In genomic region chr21:42654179-42654912, GRCh38 we compare ENCODE assay signal across 1 cellular context.
A peak's percentile ranks its signal among the peaks of the same experiment; 100 is the strongest.
TF ChIP-seq lines count a peak whose summit lies in the region.

No MANE protein-coding gene starts in this region.

TF ChIP-seq in HEK293, 187 proteins besides CTCF, POLR2A, EP300 and RAD21 (continued from another document):
- peak; percentile 37 for TF ChIP-seq ZBTB26 (tag by site-specific recombination; optimal IDR thresholded peaks at IDR 0.05)
- peak; percentile 37; the same call in 1 of the 2 replicates for TF ChIP-seq SP7 (tag by site-specific recombination; IDR thresholded peaks at IDR 0.05)
- TF ChIP-seq ZNF394 (tag by site-specific recombination; IDR thresholded peaks at IDR 0.05; ENCODE audit: borderline replicate concordance) = 0 out of 2 replicates have a peak, but pooled peaks have one; percentile 45
- peak; percentile 66; the same call in 1 of the 2 replicates for TF ChIP-seq ZBTB10 (tag by site-specific recombination; IDR thresholded peaks at IDR 0.05)
- TF ChIP-seq ZBTB8A (tag by site-specific recombination; IDR thresholded peaks at IDR 0.05) = peak; percentile 58
- peak; percentile 27; the same call in 1 of the 2 replicates for TF ChIP-seq OSR2 (tag by site-specific recombination; IDR thresholded peaks at IDR 0.05)
- no peak for TF ChIP-seq HOXA7 (CRISPR knock-in tag; IDR thresholded peaks at IDR 0.05; ENCODE audit: borderline replicate concordance)
- no peak for TF ChIP-seq ZNF48 (tag by site-specific recombination; IDR thresholded peaks at IDR 0.05)
- no peak for TF ChIP-seq ZNF561 (tag by site-specific recombination; IDR thresholded peaks at IDR 0.05; ENCODE audit: borderline replicate concordance)
- TF ChIP-seq ZNF121 (tag by site-specific recombination; IDR thresholded peaks at IDR 0.05) = no peak
- TF ChIP-seq PRDM2 (tag by site-specific recombination; IDR thresholded peaks at IDR 0.05; ENCODE audit: borderline replicate concordance) = no peak
- peak; percentile 49; the same call in 1 of the 2 replicates for TF ChIP-seq ZBTB20 (tag by site-specific recombination; IDR thresholded peaks at IDR 0.05)
